8 cellular contexts compared by ENCODE assay signal in the genomic region with DNA sequence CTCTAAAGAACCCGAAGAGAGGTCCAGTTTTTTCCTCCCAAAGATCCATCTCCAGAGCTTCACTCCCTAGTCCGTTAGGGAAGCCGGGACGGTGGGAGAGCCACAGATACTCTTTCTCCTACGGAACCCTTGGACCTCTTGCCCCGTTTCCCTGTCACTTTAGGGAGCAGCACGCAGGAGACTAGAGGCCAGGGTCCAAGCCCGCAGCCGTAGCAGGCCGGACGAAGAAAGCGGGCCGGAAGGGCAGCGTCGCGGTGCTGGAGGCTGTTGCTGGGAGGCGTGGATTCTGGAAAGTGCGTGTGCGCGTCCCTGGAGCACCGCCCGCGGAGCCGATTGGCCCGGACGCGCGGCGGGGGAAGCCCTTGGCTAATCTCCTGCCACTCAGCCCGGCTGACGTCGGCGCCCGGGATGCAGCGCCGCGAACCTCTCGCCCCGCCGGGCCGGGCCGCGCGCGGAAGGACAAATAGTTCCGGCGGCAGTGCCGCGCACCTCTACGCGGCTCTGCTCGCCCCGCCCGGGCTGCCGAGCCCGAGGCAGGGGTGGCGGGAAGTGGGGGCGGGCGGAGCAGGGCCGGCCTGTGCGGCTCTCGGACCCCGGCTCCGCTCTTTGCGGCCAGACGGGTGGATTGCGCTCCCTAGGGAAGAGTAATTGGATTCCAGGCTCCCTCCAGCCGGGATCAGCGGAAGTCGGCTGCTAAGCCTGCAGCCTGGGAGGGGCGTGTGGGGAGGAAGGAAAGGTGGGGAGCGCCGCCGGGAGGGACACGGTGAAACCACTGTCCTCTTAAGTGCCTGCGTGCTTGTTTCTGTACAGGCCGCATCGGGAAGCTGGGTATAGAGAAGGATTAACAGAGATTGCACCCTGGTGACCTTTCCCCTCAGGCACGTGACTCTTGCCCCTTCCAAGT. TPM values are rescaled to one million over a fixed set of nuclear protein-coding genes. Genes with fewer than 3 reads are reported as not detected.
DNase-seq lines count a peak whose midpoint lies in the region; ATAC-seq, FAIRE-seq and TF ChIP-seq lines count a peak whose summit lies in the region.

No MANE protein-coding gene starts in this region.

- H3K4me3 Mint-ChIP-seq in dendritic cell treated with granulocyte-macrophage colony-stimulating factor and Interleukin-4, amounts not matched to agents 40 ng/mL and 50 ng/mL, for 4 days, result peak overlapping the region; percentile 84

- intact Hi-C loops in dendritic cell treated with granulocyte-macrophage colony-stimulating factor and Interleukin-4, amounts not matched to agents 40 ng/mL and 50 ng/mL, for 4 days (cut with micrococcal nuclease), result loop anchor here (1.0 kb wide), 1 partner anchor 31 kb away; a partner anchor contains a TSS
- intact Hi-C loops in HepG2 (cut with micrococcal nuclease; ENCODE audit: unreplicated experiment), result loop anchor here (1.0 kb wide), 1 partner anchor 31 kb away; a partner anchor contains a TSS

- H3K4me2 ChIP-seq in HepG2 (ENCODE audit: low read depth, low read length), result peak overlapping the region; percentile 95

- no peaks in the 10 kb centered on the region for H3K9me3 ChIP-seq in HepG2 (ENCODE audit: low read length)

- no TSS peak for BruUV-seq in HepG2 (replicated peaks; lab: Mats Ljungman, UMichigan)

- H4K20me1 ChIP-seq in HepG2 (ENCODE audit: insufficient read depth, low read length), result no peaks in the 10 kb centered on the region

- H3K4me1 Mint-ChIP-seq in dendritic cell treated with granulocyte-macrophage colony-stimulating factor and Interleukin-4, amounts not matched to agents 40 ng/mL and 50 ng/mL, for 4 days (ENCODE audit: low read depth), result peaks cover 43% of the 10 kb centered on the region

- H3K9me3 Mint-ChIP-seq in dendritic cell treated with granulocyte-macrophage colony-stimulating factor and Interleukin-4, amounts not matched to agents 40 ng/mL and 50 ng/mL, for 4 days, result no peaks in the 10 kb centered on the region

- H3K27ac Mint-ChIP-seq in dendritic cell treated with granulocyte-macrophage colony-stimulating factor and Interleukin-4, amounts not matched to agents 40 ng/mL and 50 ng/mL, for 4 days, result peak overlapping the region; percentile 96

- ATAC-seq in GM19328 (IDR thresholded peaks at IDR 0.05; ENCODE audit: unreplicated experiment), result peak; percentile 81
- peak; percentile 81 for ATAC-seq in HG03460 (IDR thresholded peaks at IDR 0.05; ENCODE audit: unreplicated experiment)
- peak; percentile 96 for ATAC-seq in HepG2

- no peaks in the 10 kb centered on the region for H3K27me3 Mint-ChIP-seq in dendritic cell treated with granulocyte-macrophage colony-stimulating factor and Interleukin-4, amounts not matched to agents 40 ng/mL and 50 ng/mL, for 4 days

- H3K9ac ChIP-seq in HepG2 (ENCODE audit: insufficient read depth, low read depth, low read length), result peak overlapping the region; percentile 87

- H3K36me3 ChIP-seq in HepG2 (replicated peaks in 1 of 2; ENCODE audit: control insufficient read depth in 1 of 2, insufficient read depth in 2 of 2, low read length in 2 of 2), result no peaks in the 10 kb centered on the region

- H3K27me3 ChIP-seq in HepG2 (ENCODE audit: control insufficient read depth in 1 of 2, insufficient read depth in 2 of 2, low read length in 2 of 2), result no peaks in the 10 kb centered on the region; a peak in 1 of 5 replicates

- under 1% methylated on average over 20 of the region's 79 CpGs for WGBS in HepG2 (ENCODE audit: low lambda C conversion rate)

- POLR2A ChIA-PET in HepG2 (lab: Yijun Ruan, JAX), result interaction anchor here (0.6 to 3.1 kb wide), 11 partner anchors 13 to 146 kb away, joined by 3 to 60 read pairs (median 3); a partner anchor contains a TSS

- TF ChIP-seq CTCF in C4-2B (conservative IDR thresholded peaks at IDR 0.05), result peak; percentile 13; the same call in 1 of the 2 replicates
- peak; percentile 54 for TF ChIP-seq CTCF in HepG2 (CRISPR knock-in tag; IDR thresholded peaks at IDR 0.05)

- H3K27ac ChIP-seq in C4-2B, result peak overlapping the region; percentile 85
- peak overlapping the region; percentile 96 for H3K27ac ChIP-seq in HepG2 (ENCODE audit: extremely low read length, insufficient read depth, low read length)

- H3K36me3 Mint-ChIP-seq in dendritic cell treated with granulocyte-macrophage colony-stimulating factor and Interleukin-4, amounts not matched to agents 40 ng/mL and 50 ng/mL, for 4 days (ENCODE audit: low read depth), result no peaks in the 10 kb centered on the region

- peak; percentile 72 to 84 for TF ChIP-seq POLR2A in HepG2 (IDR thresholded peaks at IDR 0.05; ENCODE audit: insufficient read depth in 1 of 2, low read depth in 2 of 2, low read length in 2 of 2)

- peak overlapping the region; percentile 54 to 73 (median 72) for H3K4me3 ChIP-seq in HepG2 (replicated peaks in 1 of 3; ENCODE audit: insufficient read depth in 1 of 3, low read depth in 2 of 3, low read length in 3 of 3)

- TF ChIP-seq RAD21 in HepG2 (CRISPR knock-in tag; IDR thresholded peaks at IDR 0.05), result peak; percentile 60

- in situ Hi-C loops in HepG2 (cut with HindIII; ENCODE audit: extremely low pct_ligation_motif_present, low pct_unique_long_range_greater_than_20kb), result no loop called here

- TF ChIP-seq EP300 in HepG2 (IDR thresholded peaks at IDR 0.05; ENCODE audit: low read depth in 2 of 2, low read length in 2 of 2), result peak in 1 of 2 experiments; percentile 36; a peak in 1 of 4 replicates
- TF ChIP-seq EP300 in HepG2 (CRISPR knock-in tag; IDR thresholded peaks at IDR 0.05; ENCODE audit: borderline replicate concordance), result peak; percentile 22; the same call in 1 of the 2 replicates

- CTCF ChIA-PET in HepG2 (lab: Yijun Ruan, JAX; ENCODE audit: low intra/inter-chr PET ratio, low total read pairs), result no interaction called here

- peak; percentile 87 for DNase-seq in NCI-H524 treated with DMSO at 0.1 percent for 48 hours (lab: John Stamatoyannopoulos, UW)
- peak; percentile 58 to 69 for DNase-seq in activated CD4-positive, alpha-beta T cell treated with anti-CD3 and anti-CD28 coated beads, Interleukin-2, amount 50 U/mL, for 24 hours (ENCODE audit: low read depth in 1 of 2, low spot score in 1 of 2)
- peak; percentile 88 for DNase-seq in HepG2 (ENCODE audit: low spot score)
- DNase-seq in stimulated activated CD4-positive, alpha-beta T cell treated with anti-CD3 and anti-CD28 coated beads, Interleukin-2, amount 100 ng/mL, for 4 hours (ENCODE audit: low read depth), result peak; percentile 69

- H3K79me2 ChIP-seq in HepG2 (ENCODE audit: insufficient read depth, low read length), result no peaks in the 10 kb centered on the region

- H2AFZ ChIP-seq in HepG2 (ENCODE audit: low read length), result peak overlapping the region; percentile 71

- H3K4me1 ChIP-seq in HepG2 (ENCODE audit: insufficient read depth, low read length), result peaks cover 27% of the 10 kb centered on the region

- FAIRE-seq in HepG2 (lab: Jason Lieb, UNC), result peak; percentile 76

TF ChIP-seq in HepG2, 621 proteins besides CTCF, POLR2A, EP300 and RAD21 (continues in another document):
- TF ChIP-seq, protein P1, sequence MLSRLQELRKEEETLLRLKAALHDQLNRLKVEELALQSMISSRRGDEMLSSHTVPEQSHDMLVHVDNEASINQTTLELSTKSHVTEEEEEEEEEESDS (CRISPR knock-in tag; IDR thresholded peaks at IDR 0.05; ENCODE audit: borderline replicate concordance), result no peak
- TF ChIP-seq, protein P2, sequence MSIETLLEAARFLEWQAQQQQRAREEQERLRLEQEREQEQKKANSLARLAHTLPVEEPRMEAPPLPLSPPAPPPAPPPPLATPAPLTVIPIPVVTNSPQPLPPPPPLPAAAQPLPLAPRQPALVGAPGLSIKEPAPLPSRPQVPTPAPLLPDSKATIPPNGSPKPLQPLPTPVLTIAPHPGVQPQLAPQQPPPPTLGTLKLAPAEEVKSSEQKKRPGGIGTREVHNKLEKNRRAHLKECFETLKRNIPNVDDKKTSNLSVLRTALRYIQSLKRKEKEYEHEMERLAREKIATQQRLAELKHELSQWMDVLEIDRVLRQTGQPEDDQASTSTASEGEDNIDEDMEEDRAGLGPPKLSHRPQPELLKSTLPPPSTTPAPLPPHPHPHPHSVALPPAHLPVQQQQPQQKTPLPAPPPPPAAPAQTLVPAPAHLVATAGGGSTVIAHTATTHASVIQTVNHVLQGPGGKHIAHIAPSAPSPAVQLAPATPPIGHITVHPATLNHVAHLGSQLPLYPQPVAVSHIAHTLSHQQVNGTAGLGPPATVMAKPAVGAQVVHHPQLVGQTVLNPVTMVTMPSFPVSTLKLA (IDR thresholded peaks at IDR 0.05), result no peak
- TF ChIP-seq NFE2L1 (CRISPR knock-in tag; IDR thresholded peaks at IDR 0.05; ENCODE audit: borderline replicate concordance) (no peak), U2AF2 (IDR thresholded peaks at IDR 0.05; ENCODE audit: low read depth, low read length) (no peak), RBM22 (optimal IDR thresholded peaks at IDR 0.05; ENCODE audit: low read length) (no peak), KDM3A (CRISPR knock-in tag; IDR thresholded peaks at IDR 0.05; ENCODE audit: low read depth) (no peak; the same call in 1 of the 2 replicates)

RNA-seq across cellular contexts. Expression of a gene that starts 31.3 kb away (rescaled TPM):
- total RNA-seq in HepG2 (2016; rRNA removed; fragmentation: Illumina TruSeq; extraction: Trizol), result 51.1 and 70.7 TPM in 2 replicates
- 13.7 and 16.8 TPM in 2 replicates for total RNA-seq in HepG2 (2016; cell fraction: cytosol; rRNA removed; fragmentation: Illumina TruSeq; extraction: Trizol; ENCODE audit: low read depth)
- total RNA-seq in HepG2 (2016; cell fraction: insoluble cytoplasmic fraction; rRNA removed; fragmentation: Illumina TruSeq; extraction: Trizol), result 47.0 and 70.2 TPM in 2 replicates
- 27.3 and 30.1 TPM in 2 replicates for total RNA-seq in HepG2 (2016; cell fraction: membrane; rRNA removed; fragmentation: Illumina TruSeq; extraction: Trizol)
- total RNA-seq in HepG2 (2016; cell fraction: nucleus; rRNA removed; fragmentation: Illumina TruSeq; extraction: Trizol), result 105 and 129 TPM in 2 replicates
- 36.9 and 48.6 TPM in 2 replicates for polyA plus RNA-seq in HepG2 (2011; rRNA removed)
- 25.5 and 30.5 TPM in 2 replicates for polyA plus RNA-seq in HepG2 (2011; cell fraction: cytosol; rRNA removed)
- 49.1 and 60.7 TPM in 2 replicates for polyA plus RNA-seq in HepG2 (2011; cell fraction: nucleus; rRNA removed)
- 22.3 and 23.4 TPM in 2 replicates for polyA plus RNA-seq in HepG2 (2012)
- 3.5 and 3.7 TPM in 2 replicates for polyA plus RNA-seq in HepG2 (2016; cell fraction: cytosol; fragmentation: Illumina TruSeq; extraction: Trizol; ENCODE audit: low read depth)
- polyA plus RNA-seq in HepG2 (2016; cell fraction: insoluble cytoplasmic fraction; fragmentation: Illumina TruSeq; extraction: Trizol; ENCODE audit: low read depth), result 54.8 and 57.4 TPM in 2 replicates
- polyA plus RNA-seq in HepG2 (2016; cell fraction: membrane; fragmentation: Illumina TruSeq; extraction: Trizol; ENCODE audit: low read depth), result 14.8 and 15.1 TPM in 2 replicates
- polyA plus RNA-seq in HepG2 (2016; cell fraction: nucleus; fragmentation: Illumina TruSeq; extraction: Trizol; ENCODE audit: insufficient read depth, low read depth), result 35.3 and 37.3 TPM in 2 replicates
- polyA minus RNA-seq in HepG2 (2011; rRNA and poly(A)+ RNA removed; ENCODE audit: low replicate concordance), result 93.3 and 126 TPM in 2 replicates
- polyA minus RNA-seq in HepG2 (2011; cell fraction: cytosol; rRNA and poly(A)+ RNA removed), result 34.1 and 36.3 TPM in 2 replicates
- polyA minus RNA-seq in HepG2 (2011; cell fraction: nucleus; rRNA and poly(A)+ RNA removed), result 114 and 125 TPM in 2 replicates

Comparison
In these comparisons a context has a peak if more than half of its experiments do, and no peak if none do; other contexts are left out.
1. Peak in every context shown above with its lines: DNase-seq, ATAC-seq, H3K4me3 ChIP-seq and H3K27ac ChIP-seq.